In genomic region chr3:194964809-194965208, GRCh38 we compare ENCODE assay signal across 1 cellular context.
TF ChIP-seq lines count a peak whose summit lies in the region.

No MANE protein-coding gene starts in this region.

TF ChIP-seq in HCT116, 20 proteins besides CTCF, POLR2A, EP300 and RAD21 (continued from another document):
- TF ChIP-seq REST (IDR thresholded peaks at IDR 0.05; ENCODE audit: low read depth) = no peak
- no peak for TF ChIP-seq EZH2phosphoT487 (IDR thresholded peaks at IDR 0.05; ENCODE audit: borderline replicate concordance)
- no peak for TF ChIP-seq CBX3 (IDR thresholded peaks at IDR 0.05; ENCODE audit: low read depth)
- TF ChIP-seq SRF (IDR thresholded peaks at IDR 0.05; ENCODE audit: low read depth) = no peak
- no peak for TF ChIP-seq ZNF274 (IDR thresholded peaks at IDR 0.05; ENCODE audit: low read depth, low read length)
TF ChIP-seq in HCT116: peak in this region for 0.
